1 cellular context compared by ENCODE assay signal in the genomic region with DNA sequence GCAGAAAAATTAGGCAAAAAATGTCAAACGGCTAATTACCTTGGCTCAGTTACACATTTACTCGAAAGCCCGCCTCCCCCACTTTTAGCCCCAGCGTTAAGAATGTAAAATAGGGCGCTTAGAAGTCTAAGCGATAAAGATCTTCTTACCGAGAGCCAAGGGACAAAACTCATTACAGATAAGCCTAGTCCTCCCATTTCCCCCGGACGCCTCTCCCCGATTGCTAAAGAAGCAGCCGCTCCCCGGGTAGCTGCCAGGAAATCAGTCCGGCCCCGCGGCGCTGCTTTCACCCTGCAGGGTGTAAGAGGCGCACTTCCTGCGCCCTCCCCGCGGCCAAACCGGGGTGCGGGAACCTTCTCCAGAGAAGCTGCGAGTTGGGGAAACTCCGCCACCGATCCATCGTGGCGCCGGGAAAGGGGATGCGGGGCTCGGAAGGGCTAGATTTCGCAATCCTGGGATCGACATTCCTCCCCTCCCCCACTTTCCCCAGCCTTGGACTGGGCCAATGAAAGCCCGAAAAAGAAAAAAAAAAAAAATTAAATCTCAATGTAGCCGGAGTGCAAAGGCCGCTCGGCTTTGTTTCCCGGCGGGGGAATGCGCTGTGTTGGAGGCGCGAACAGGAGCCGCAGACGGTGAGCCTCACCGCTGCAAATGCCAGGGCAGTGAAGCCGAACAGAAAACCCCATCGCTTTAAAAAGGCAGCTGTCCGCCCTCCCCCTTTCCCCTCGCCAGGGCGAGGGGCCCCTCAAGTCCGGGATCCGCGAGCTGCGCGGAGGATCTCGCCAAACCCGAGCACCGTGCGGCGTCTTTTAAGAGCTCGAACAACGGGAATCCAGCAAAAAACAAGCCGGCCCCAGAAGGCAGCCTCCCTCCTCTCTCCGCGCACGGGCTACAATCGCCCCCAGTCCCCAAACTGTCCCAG.
A peak's percentile ranks its signal among the peaks of the same experiment; 100 is the strongest.
TF ChIP-seq lines count a peak whose summit lies in the region.

No MANE protein-coding gene starts in this region.

TF ChIP-seq in HepG2, 621 proteins besides CTCF, POLR2A, EP300 and RAD21 (continued from another document and continues in another):
- TF ChIP-seq, protein P1, sequence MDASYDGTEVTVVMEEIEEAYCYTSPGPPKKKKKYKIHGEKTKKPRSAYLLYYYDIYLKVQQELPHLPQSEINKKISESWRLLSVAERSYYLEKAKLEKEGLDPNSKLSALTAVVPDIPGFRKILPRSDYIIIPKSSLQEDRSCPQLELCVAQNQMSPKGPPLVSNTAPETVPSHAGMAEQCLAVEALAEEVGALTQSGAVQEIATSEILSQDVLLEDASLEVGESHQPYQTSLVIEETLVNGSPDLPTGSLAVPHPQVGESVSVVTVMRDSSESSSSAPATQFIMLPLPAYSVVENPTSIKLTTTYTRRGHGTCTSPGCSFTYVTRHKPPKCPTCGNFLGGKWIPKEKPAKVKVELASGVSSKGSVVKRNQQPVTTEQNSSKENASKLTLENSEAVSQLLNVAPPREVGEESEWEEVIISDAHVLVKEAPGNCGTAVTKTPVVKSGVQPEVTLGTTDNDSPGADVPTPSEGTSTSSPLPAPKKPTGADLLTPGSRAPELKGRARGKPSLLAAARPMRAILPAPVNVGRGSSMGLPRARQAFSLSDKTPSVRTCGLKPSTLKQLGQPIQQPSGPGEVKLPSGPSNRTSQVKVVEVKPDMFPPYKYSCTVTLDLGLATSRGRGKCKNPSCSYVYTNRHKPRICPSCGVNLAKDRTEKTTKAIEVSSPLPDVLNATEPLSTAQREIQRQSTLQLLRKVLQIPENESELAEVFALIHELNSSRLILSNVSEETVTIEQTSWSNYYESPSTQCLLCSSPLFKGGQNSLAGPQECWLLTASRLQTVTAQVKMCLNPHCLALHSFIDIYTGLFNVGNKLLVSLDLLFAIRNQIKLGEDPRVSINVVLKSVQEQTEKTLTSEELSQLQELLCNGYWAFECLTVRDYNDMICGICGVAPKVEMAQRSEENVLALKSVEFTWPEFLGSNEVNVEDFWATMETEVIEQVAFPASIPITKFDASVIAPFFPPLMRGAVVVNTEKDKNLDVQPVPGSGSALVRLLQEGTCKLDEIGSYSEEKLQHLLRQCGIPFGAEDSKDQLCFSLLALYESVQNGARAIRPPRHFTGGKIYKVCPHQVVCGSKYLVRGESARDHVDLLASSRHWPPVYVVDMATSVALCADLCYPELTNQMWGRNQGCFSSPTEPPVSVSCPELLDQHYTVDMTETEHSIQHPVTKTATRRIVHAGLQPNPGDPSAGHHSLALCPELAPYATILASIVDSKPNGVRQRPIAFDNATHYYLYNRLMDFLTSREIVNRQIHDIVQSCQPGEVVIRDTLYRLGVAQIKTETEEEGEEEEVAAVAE (CRISPR knock-in tag; IDR thresholded peaks at IDR 0.05; ENCODE audit: borderline replicate concordance) = no peak
- no peak for TF ChIP-seq RFX5 (IDR thresholded peaks at IDR 0.05; ENCODE audit: low read depth, low read length)
- no peak; the same call in 1 of the 2 replicates for TF ChIP-seq ZNF558 (CRISPR knock-in tag; IDR thresholded peaks at IDR 0.05; ENCODE audit: borderline replicate concordance)
- TF ChIP-seq, protein P2, sequence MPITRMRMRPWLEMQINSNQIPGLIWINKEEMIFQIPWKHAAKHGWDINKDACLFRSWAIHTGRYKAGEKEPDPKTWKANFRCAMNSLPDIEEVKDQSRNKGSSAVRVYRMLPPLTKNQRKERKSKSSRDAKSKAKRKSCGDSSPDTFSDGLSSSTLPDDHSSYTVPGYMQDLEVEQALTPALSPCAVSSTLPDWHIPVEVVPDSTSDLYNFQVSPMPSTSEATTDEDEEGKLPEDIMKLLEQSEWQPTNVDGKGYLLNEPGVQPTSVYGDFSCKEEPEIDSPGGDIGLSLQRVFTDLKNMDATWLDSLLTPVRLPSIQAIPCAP (CRISPR knock-in tag; IDR thresholded peaks at IDR 0.05; ENCODE audit: low read depth) = no peak
- no peak for TF ChIP-seq ZNF354B (CRISPR knock-in tag; IDR thresholded peaks at IDR 0.05)
- TF ChIP-seq, protein P3, sequence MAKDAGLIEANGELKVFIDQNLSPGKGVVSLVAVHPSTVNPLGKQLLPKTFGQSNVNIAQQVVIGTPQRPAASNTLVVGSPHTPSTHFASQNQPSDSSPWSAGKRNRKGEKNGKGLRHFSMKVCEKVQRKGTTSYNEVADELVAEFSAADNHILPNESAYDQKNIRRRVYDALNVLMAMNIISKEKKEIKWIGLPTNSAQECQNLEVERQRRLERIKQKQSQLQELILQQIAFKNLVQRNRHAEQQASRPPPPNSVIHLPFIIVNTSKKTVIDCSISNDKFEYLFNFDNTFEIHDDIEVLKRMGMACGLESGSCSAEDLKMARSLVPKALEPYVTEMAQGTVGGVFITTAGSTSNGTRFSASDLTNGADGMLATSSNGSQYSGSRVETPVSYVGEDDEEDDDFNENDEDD (CRISPR knock-in tag; IDR thresholded peaks at IDR 0.05; ENCODE audit: borderline replicate concordance) = no peak; the same call in 1 of the 2 replicates
- TF ChIP-seq, protein P4, sequence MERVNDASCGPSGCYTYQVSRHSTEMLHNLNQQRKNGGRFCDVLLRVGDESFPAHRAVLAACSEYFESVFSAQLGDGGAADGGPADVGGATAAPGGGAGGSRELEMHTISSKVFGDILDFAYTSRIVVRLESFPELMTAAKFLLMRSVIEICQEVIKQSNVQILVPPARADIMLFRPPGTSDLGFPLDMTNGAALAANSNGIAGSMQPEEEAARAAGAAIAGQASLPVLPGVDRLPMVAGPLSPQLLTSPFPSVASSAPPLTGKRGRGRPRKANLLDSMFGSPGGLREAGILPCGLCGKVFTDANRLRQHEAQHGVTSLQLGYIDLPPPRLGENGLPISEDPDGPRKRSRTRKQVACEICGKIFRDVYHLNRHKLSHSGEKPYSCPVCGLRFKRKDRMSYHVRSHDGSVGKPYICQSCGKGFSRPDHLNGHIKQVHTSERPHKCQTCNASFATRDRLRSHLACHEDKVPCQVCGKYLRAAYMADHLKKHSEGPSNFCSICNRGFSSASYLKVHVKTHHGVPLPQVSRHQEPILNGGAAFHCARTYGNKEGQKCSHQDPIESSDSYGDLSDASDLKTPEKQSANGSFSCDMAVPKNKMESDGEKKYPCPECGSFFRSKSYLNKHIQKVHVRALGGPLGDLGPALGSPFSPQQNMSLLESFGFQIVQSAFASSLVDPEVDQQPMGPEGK (CRISPR knock-in tag; IDR thresholded peaks at IDR 0.05) = peak; percentile 96
- TF ChIP-seq, protein P5, sequence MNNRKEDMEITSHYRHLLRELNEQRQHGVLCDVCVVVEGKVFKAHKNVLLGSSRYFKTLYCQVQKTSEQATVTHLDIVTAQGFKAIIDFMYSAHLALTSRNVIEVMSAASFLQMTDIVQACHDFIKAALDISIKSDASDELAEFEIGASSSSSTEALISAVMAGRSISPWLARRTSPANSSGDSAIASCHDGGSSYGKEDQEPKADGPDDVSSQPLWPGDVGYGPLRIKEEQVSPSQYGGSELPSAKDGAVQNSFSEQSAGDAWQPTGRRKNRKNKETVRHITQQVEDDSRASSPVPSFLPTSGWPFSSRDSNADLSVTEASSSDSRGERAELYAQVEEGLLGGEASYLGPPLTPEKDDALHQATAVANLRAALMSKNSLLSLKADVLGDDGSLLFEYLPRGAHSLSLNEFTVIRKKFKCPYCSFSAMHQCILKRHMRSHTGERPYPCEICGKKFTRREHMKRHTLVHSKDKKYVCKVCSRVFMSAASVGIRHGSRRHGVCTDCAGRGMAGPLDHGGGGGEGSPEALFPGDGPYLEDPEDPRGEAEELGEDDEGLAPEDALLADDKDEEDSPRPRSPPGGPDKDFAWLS (CRISPR knock-in tag; IDR thresholded peaks at IDR 0.05; ENCODE audit: borderline replicate concordance) = 0 out of 2 replicates have a peak, but pooled peaks have one; percentile 38
- no peak; the same call in 1 of the 2 replicates for TF ChIP-seq ZNF737 (CRISPR knock-in tag; IDR thresholded peaks at IDR 0.05; ENCODE audit: borderline replicate concordance)
- TF ChIP-seq, protein P6, sequence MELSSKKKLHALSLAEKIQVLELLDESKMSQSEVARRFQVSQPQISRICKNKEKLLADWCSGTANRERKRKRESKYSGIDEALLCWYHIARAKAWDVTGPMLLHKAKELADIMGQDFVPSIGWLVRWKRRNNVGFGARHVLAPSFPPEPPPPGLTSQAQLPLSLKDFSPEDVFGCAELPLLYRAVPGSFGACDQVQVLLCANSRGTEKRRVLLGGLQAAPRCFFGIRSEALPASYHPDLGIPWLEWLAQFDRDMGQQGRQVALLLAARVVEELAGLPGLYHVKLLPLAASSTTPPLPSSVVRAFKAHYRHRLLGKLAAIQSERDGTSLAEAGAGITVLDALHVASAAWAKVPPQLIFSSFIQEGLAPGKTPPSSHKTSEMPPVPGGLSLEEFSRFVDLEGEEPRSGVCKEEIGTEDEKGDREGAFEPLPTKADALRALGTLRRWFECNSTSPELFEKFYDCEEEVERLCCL (CRISPR knock-in tag; IDR thresholded peaks at IDR 0.05; ENCODE audit: borderline replicate concordance) = no peak
- 0 out of 2 replicates have a peak, but pooled peaks have one; percentile 32 for TF ChIP-seq GTF2F1 (IDR thresholded peaks at IDR 0.05; ENCODE audit: low read length)
- TF ChIP-seq, protein P7, sequence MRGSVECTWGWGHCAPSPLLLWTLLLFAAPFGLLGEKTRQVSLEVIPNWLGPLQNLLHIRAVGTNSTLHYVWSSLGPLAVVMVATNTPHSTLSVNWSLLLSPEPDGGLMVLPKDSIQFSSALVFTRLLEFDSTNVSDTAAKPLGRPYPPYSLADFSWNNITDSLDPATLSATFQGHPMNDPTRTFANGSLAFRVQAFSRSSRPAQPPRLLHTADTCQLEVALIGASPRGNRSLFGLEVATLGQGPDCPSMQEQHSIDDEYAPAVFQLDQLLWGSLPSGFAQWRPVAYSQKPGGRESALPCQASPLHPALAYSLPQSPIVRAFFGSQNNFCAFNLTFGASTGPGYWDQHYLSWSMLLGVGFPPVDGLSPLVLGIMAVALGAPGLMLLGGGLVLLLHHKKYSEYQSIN (CRISPR knock-in tag; IDR thresholded peaks at IDR 0.05; ENCODE audit: borderline replicate concordance) = no peak
- TF ChIP-seq NFE2L2 (IDR thresholded peaks at IDR 0.05; ENCODE audit: low read length) = no peak
- TF ChIP-seq, protein P8, sequence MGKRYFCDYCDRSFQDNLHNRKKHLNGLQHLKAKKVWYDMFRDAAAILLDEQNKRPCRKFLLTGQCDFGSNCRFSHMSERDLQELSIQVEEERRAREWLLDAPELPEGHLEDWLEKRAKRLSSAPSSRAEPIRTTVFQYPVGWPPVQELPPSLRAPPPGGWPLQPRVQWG (CRISPR knock-in tag; IDR thresholded peaks at IDR 0.05; ENCODE audit: borderline replicate concordance, low read depth) = no peak
- TF ChIP-seq, protein P9, sequence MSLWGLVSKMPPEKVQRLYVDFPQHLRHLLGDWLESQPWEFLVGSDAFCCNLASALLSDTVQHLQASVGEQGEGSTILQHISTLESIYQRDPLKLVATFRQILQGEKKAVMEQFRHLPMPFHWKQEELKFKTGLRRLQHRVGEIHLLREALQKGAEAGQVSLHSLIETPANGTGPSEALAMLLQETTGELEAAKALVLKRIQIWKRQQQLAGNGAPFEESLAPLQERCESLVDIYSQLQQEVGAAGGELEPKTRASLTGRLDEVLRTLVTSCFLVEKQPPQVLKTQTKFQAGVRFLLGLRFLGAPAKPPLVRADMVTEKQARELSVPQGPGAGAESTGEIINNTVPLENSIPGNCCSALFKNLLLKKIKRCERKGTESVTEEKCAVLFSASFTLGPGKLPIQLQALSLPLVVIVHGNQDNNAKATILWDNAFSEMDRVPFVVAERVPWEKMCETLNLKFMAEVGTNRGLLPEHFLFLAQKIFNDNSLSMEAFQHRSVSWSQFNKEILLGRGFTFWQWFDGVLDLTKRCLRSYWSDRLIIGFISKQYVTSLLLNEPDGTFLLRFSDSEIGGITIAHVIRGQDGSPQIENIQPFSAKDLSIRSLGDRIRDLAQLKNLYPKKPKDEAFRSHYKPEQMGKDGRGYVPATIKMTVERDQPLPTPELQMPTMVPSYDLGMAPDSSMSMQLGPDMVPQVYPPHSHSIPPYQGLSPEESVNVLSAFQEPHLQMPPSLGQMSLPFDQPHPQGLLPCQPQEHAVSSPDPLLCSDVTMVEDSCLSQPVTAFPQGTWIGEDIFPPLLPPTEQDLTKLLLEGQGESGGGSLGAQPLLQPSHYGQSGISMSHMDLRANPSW (CRISPR knock-in tag; IDR thresholded peaks at IDR 0.05; ENCODE audit: borderline replicate concordance) = no peak
- no peak for TF ChIP-seq ZNF207 (IDR thresholded peaks at IDR 0.05; ENCODE audit: borderline replicate concordance)
- TF ChIP-seq NAIF1 (CRISPR knock-in tag; IDR thresholded peaks at IDR 0.05; ENCODE audit: borderline replicate concordance) = no peak
- TF ChIP-seq SSRP1 (CRISPR knock-in tag; IDR thresholded peaks at IDR 0.05) = no peak
- TF ChIP-seq ZNF224 (CRISPR knock-in tag; IDR thresholded peaks at IDR 0.05) = no peak
- no peak for TF ChIP-seq ZNF629 (CRISPR knock-in tag; conservative IDR thresholded peaks at IDR 0.05)
- TF ChIP-seq ZNF382 (CRISPR knock-in tag; IDR thresholded peaks at IDR 0.05; ENCODE audit: borderline replicate concordance) = no peak
- TF ChIP-seq, protein P10, sequence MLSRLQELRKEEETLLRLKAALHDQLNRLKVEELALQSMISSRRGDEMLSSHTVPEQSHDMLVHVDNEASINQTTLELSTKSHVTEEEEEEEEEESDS (CRISPR knock-in tag; IDR thresholded peaks at IDR 0.05; ENCODE audit: borderline replicate concordance) = 0 out of 2 replicates have a peak, but pooled peaks have one; percentile 52
- TF ChIP-seq, protein P11, sequence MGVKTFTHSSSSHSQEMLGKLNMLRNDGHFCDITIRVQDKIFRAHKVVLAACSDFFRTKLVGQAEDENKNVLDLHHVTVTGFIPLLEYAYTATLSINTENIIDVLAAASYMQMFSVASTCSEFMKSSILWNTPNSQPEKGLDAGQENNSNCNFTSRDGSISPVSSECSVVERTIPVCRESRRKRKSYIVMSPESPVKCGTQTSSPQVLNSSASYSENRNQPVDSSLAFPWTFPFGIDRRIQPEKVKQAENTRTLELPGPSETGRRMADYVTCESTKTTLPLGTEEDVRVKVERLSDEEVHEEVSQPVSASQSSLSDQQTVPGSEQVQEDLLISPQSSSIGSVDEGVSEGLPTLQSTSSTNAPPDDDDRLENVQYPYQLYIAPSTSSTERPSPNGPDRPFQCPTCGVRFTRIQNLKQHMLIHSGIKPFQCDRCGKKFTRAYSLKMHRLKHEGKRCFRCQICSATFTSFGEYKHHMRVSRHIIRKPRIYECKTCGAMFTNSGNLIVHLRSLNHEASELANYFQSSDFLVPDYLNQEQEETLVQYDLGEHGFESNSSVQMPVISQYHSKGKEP (CRISPR knock-in tag; IDR thresholded peaks at IDR 0.05) = no peak
- peak; percentile 76; the same call in 1 of the 2 replicates for TF ChIP-seq MEIS1 (CRISPR knock-in tag; IDR thresholded peaks at IDR 0.05; ENCODE audit: borderline replicate concordance)
- TF ChIP-seq DNMT1 (CRISPR knock-in tag; IDR thresholded peaks at IDR 0.05) = no peak
- TF ChIP-seq, protein P12, sequence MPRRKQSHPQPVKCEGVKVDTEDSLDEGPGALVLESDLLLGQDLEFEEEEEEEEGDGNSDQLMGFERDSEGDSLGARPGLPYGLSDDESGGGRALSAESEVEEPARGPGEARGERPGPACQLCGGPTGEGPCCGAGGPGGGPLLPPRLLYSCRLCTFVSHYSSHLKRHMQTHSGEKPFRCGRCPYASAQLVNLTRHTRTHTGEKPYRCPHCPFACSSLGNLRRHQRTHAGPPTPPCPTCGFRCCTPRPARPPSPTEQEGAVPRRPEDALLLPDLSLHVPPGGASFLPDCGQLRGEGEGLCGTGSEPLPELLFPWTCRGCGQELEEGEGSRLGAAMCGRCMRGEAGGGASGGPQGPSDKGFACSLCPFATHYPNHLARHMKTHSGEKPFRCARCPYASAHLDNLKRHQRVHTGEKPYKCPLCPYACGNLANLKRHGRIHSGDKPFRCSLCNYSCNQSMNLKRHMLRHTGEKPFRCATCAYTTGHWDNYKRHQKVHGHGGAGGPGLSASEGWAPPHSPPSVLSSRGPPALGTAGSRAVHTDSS (CRISPR knock-in tag; conservative IDR thresholded peaks at IDR 0.05) = no peak
- peak; percentile 57 for TF ChIP-seq HOXA5 (CRISPR knock-in tag; IDR thresholded peaks at IDR 0.05)
- no peak for TF ChIP-seq ZNF616 (CRISPR knock-in tag; IDR thresholded peaks at IDR 0.05; ENCODE audit: low read depth)
- TF ChIP-seq EEA1 (CRISPR knock-in tag; IDR thresholded peaks at IDR 0.05; ENCODE audit: borderline replicate concordance) = no peak
